9 cellular contexts compared by ENCODE assay signal in genomic region chr18:53698907-53699306, GRCh38.
DNase-seq lines count a peak whose midpoint lies in the region; ATAC-seq and TF ChIP-seq lines count a peak whose summit lies in the region.
"Had no signal": no experiment of that assay in that cellular context is flagged by ENCODE, and none has a peak within 500 bp of the region (broad histone marks: within the 10 kb centered on the region; RNA-seq: fewer than 3 reads in every experiment).

No MANE protein-coding gene starts in this region.

- TF ChIP-seq POLR2A in erythroblast (IDR thresholded peaks at IDR 0.05; ENCODE audit: low read length) (no peak), gastroesophageal sphincter (IDR thresholded peaks at IDR 0.05) (no peak)

- H3K9me3 Mint-ChIP-seq in GM23338, result no peaks in the 10 kb centered on the region
- H3K9me3 Mint-ChIP-seq in activated CD8-positive, alpha-beta memory T cell treated with anti-CD3 and anti-CD28 coated beads, Interleukin-2, amount 10 ng/mL, durations not matched to agents 7 days and 5 days (ENCODE audit: low read depth), result no peaks in the 10 kb centered on the region

- no peak overlapping the region for H3K27ac Mint-ChIP-seq in GM23338
- no peak overlapping the region for H3K27ac Mint-ChIP-seq in activated CD8-positive, alpha-beta memory T cell treated with anti-CD3 and anti-CD28 coated beads, Interleukin-2, amount 10 ng/mL, durations not matched to agents 7 days and 5 days

- H3K4me1 ChIP-seq in GM23338 (ENCODE audit: insufficient read depth), result no peaks in the 10 kb centered on the region
- no peaks in the 10 kb centered on the region for H3K4me1 ChIP-seq in gastroesophageal sphincter

- DNase-seq in Caki2 (ENCODE audit: low read depth) (peak; percentile 15), GM23338 (ENCODE audit: low spot score) (peak; percentile 55), NCI-H748 (lab: John Stamatoyannopoulos, UW; ENCODE audit: unreplicated experiment) (peak; percentile 68), erythroblast (lab: John Stamatoyannopoulos, UW) (peak; percentile 3 to 18), non-pigmented ciliary epithelial cell (ENCODE audit: low read depth) (peak; percentile 10), 8988T (no peak)
- no peak for DNase-seq in activated CD8-positive, alpha-beta memory T cell treated with anti-CD3 and anti-CD28 coated beads, Interleukin-2, amount 10 ng/mL, durations not matched to agents 7 days and 5 days

- no peaks in the 10 kb centered on the region; the same call in 1 of the 2 replicates for H3K9me2 ChIP-seq in GM23338 (ENCODE audit: insufficient read depth)

- peaks cover 0 to 7% (median 0%) of the 10 kb centered on the region in 3 donors for H3K9me3 ChIP-seq in gastroesophageal sphincter

- no peak overlapping the region for H3K27ac ChIP-seq in GM23338 (ENCODE audit: low read depth)
- no peak overlapping the region for H3K27ac ChIP-seq in gastroesophageal sphincter
- H3K27ac ChIP-seq: HL-60 had no signal

- H3K36me3 ChIP-seq in GM23338 (ENCODE audit: insufficient read depth) (no peaks in the 10 kb centered on the region), gastroesophageal sphincter (no peaks in the 10 kb centered on the region)

- H4K20me1 ChIP-seq in GM23338 (replicated peaks; ENCODE audit: insufficient read depth), result no peaks in the 10 kb centered on the region

- in situ Hi-C loops in Caki2 (cut with HindIII; ENCODE audit: low pct_unique_long_range_greater_than_20kb, low sequenced_read_pairs), result no loop called here

- H2AFZ ChIP-seq in GM23338, result 0 out of 2 replicates have a peak overlapping the region, but pooled peaks have one; percentile 38

- no peaks in the 10 kb centered on the region for H3F3A ChIP-seq in GM23338 (replicated peaks; ENCODE audit: low read depth)

- ATAC-seq in GM23338, result peak; percentile 90
- ATAC-seq in gastroesophageal sphincter, result no peak
- ATAC-seq in activated CD8-positive, alpha-beta memory T cell treated with anti-CD3 and anti-CD28 coated beads, Interleukin-2, amount 10 ng/mL, durations not matched to agents 7 days and 5 days, result no peak

- no peak for TF ChIP-seq EP300 in gastroesophageal sphincter (IDR thresholded peaks at IDR 0.05)

- H3K4me3 ChIP-seq in GM23338 (no peak overlapping the region), gastroesophageal sphincter (no peak overlapping the region)

- no peaks in the 10 kb centered on the region for H3K4me1 Mint-ChIP-seq in GM23338
- H3K4me1 Mint-ChIP-seq in activated CD8-positive, alpha-beta memory T cell treated with anti-CD3 and anti-CD28 coated beads, Interleukin-2, amount 10 ng/mL, durations not matched to agents 7 days and 5 days, result no peaks in the 10 kb centered on the region

- H3K79me2 ChIP-seq in GM23338 (replicated peaks; ENCODE audit: insufficient read depth), result no peaks in the 10 kb centered on the region

- 0 to 8% methylated on average over 2 of the region's 2 CpGs for WGBS in gastroesophageal sphincter (ENCODE audit: low coverage in 1 of 2), 2 donors

- no peaks in the 10 kb centered on the region for H3K36me3 Mint-ChIP-seq in GM23338 (ENCODE audit: low read depth)
- H3K36me3 Mint-ChIP-seq in activated CD8-positive, alpha-beta memory T cell treated with anti-CD3 and anti-CD28 coated beads, Interleukin-2, amount 10 ng/mL, durations not matched to agents 7 days and 5 days, result no peaks in the 10 kb centered on the region

- CTCF ChIA-PET in activated CD8-positive, alpha-beta memory T cell treated with anti-CD3 and anti-CD28 coated beads, Interleukin-2, amount 10 ng/mL, durations not matched to agents 7 days and 5 days (lab: Charles Lee), result interaction anchor here (0.8 to 1.0 kb wide), 2 partner anchors 418 to 421 kb away, joined by 3 to 4 read pairs; no protein-coding TSS in a partner anchor

- TF ChIP-seq CTCF in GM23338 (conservative IDR thresholded peaks at IDR 0.05; ENCODE audit: low read depth in 2 of 2) (peak; percentile 84 to 86), gastroesophageal sphincter (IDR thresholded peaks at IDR 0.05) (peak in 2 of 4 experiments; percentile 21 to 46)

- H3K27me3 Mint-ChIP-seq in GM23338 (ENCODE audit: insufficient read depth, low read depth, poor library complexity), result no peaks in the 10 kb centered on the region
- no peaks in the 10 kb centered on the region for H3K27me3 Mint-ChIP-seq in activated CD8-positive, alpha-beta memory T cell treated with anti-CD3 and anti-CD28 coated beads, Interleukin-2, amount 10 ng/mL, durations not matched to agents 7 days and 5 days

- H3K4me3 Mint-ChIP-seq in GM23338, result no peak overlapping the region
- H3K4me3 Mint-ChIP-seq in activated CD8-positive, alpha-beta memory T cell treated with anti-CD3 and anti-CD28 coated beads, Interleukin-2, amount 10 ng/mL, durations not matched to agents 7 days and 5 days, result no peak overlapping the region

- H3K27me3 ChIP-seq in GM23338 (ENCODE audit: insufficient read depth) (no peaks in the 10 kb centered on the region), gastroesophageal sphincter (no peaks in the 10 kb centered on the region)

- no peak overlapping the region for H3K4me2 ChIP-seq in GM23338

TF ChIP-seq in GM23338, 12 proteins besides CTCF, POLR2A, EP300 and RAD21:
- TF ChIP-seq NANOG (IDR thresholded peaks at IDR 0.05; ENCODE audit: borderline replicate concordance), result no peak

Comparison
In these comparisons a context has a peak if more than half of its experiments do, and no peak if none do; other contexts are left out.
1. DNase-seq: peak in Caki2 (single experiment), GM23338 (single experiment), NCI-H748 (single experiment), erythroblast (2 of 2) and non-pigmented ciliary epithelial cell (single experiment); none in 8988T (single experiment) and activated CD8-positive, alpha-beta memory T cell treated with anti-CD3 and anti-CD28 coated beads, Interleukin-2, amount 10 ng/mL, durations not matched to agents 7 days and 5 days (single experiment).